ENCODE assay signal across 9 cellular contexts in the genomic region with DNA sequence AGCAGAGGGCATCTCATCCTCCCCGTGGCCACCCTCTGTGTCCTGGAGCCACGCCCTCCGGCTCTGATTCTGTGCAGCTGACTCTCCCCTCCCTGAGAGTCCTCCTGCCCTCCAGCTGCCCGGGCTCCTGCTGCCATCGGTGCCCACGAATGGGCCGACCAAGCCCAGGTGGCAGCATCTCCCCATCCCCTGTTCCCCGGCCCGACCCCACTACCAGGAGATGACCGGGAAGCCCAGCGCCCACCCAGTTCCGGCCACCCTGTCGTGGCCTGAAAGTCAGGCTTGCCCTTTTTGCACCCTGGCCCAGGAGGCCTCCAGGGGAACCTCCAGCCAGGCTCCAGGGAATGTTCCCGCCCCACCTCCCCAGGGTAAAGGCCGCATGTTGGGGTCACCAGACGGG. TPM values are rescaled to one million over a fixed set of nuclear protein-coding genes. Genes with fewer than 3 reads are reported as not detected.
"Had no signal": no experiment of that assay in that cellular context is flagged by ENCODE, and none has a peak within 500 bp of the region (broad histone marks: within the 10 kb centered on the region; RNA-seq: fewer than 3 reads in every experiment).

No MANE protein-coding gene starts in this region.

RNA-seq across cellular contexts. Expression of a gene that starts 7.1 kb away (rescaled TPM):
- total RNA-seq: activated naive CD4-positive, alpha-beta T cell treated with anti-CD3 and anti-CD28 coated beads, Interleukin-2, amount 50 U/mL, for 72 hours; activated T-cell treated with anti-CD3 and anti-CD28 coated beads, Interleukin-2, amount 50 U/mL, for 72 hours; ascending aorta; body of pancreas; LHCN-M2; M059J; Peyer's patch; SK-MEL-5; WTC11 had no signal

RNA-seq across cellular contexts. Expression of a gene that starts 57.5 kb away (rescaled TPM):
- total RNA-seq: activated T-cell treated with anti-CD3 and anti-CD28 coated beads, Interleukin-2, amount 50 U/mL, for 72 hours; ascending aorta; body of pancreas; LHCN-M2; M059J; Peyer's patch; SK-MEL-5; WTC11 had no signal
